8 cellular contexts compared by ENCODE assay signal in genomic region chr12:53046655-53047220, GRCh38. TPM values are rescaled to one million over a fixed set of nuclear protein-coding genes. Genes with fewer than 3 reads are reported as not detected.
DNase-seq lines count a peak whose midpoint lies in the region; ATAC-seq and TF ChIP-seq lines count a peak whose summit lies in the region.

No MANE protein-coding gene starts in this region.

- H3K27me3 Mint-ChIP-seq in progenitor cell of endocrine pancreas, result peaks cover 2% of the 10 kb centered on the region

- H3K9me3 Mint-ChIP-seq in progenitor cell of endocrine pancreas (ENCODE audit: low read depth), result no peaks in the 10 kb centered on the region

- intact Hi-C loops in right cardiac atrium (cut with DNase I), result no loop called here

- peak overlapping the region; percentile 93 for H3K4me3 Mint-ChIP-seq in progenitor cell of endocrine pancreas (ENCODE audit: low read depth)

- in situ Hi-C loops in astrocyte of the cerebellum (cut with HindIII; ENCODE audit: low sequenced_read_pairs) (no loop called here), ACHN (cut with HindIII; ENCODE audit: low pct_ligation_motif_present, low pct_unique_long_range_greater_than_20kb, low sequenced_read_pairs) (no loop called here)

- DNase-seq in AG10803 (ENCODE audit: low read depth) (peak; percentile 96), RPMI7951 (ENCODE audit: low read depth) (peak; percentile 87), astrocyte of the cerebellum (ENCODE audit: low read depth) (peak; percentile 35), right cardiac atrium (peak; percentile 93 to 97 (median 97)), progenitor cell of endocrine pancreas (ENCODE audit: low spot score, unreplicated experiment) (no peak), ACHN (no peak)

- peaks cover 42% of the 10 kb centered on the region for H3K4me1 Mint-ChIP-seq in progenitor cell of endocrine pancreas (ENCODE audit: low read depth)

- H3K27ac ChIP-seq in right cardiac atrium (ENCODE audit: low read length), result peak overlapping the region; percentile 98

- ATAC-seq in GM19023 (IDR thresholded peaks at IDR 0.05; ENCODE audit: unreplicated experiment), result peak; percentile 40
- ATAC-seq in HG03457 (IDR thresholded peaks at IDR 0.05; ENCODE audit: unreplicated experiment), result peak; percentile 27
- peak; percentile 46 to 50 for ATAC-seq in right cardiac atrium

- no peaks in the 10 kb centered on the region for H3K9me3 ChIP-seq in right cardiac atrium (ENCODE audit: control insufficient read depth, low read length)

- H3K4me3 ChIP-seq in AG10803 (ENCODE audit: low read length) (peak overlapping the region; percentile 96), astrocyte of the cerebellum (ENCODE audit: low read depth, low read length) (peak overlapping the region; percentile 62), right cardiac atrium (ENCODE audit: low read length) (peak overlapping the region; percentile 72)

- H3K27me3 ChIP-seq in right cardiac atrium (ENCODE audit: control insufficient read depth, insufficient read depth), result no peaks in the 10 kb centered on the region

- TF ChIP-seq CTCF in AG10803 (conservative IDR thresholded peaks at IDR 0.05; ENCODE audit: low read length) (no peak), astrocyte of the cerebellum (IDR thresholded peaks at IDR 0.05; ENCODE audit: low read depth, low read length, missing control alignments) (no peak), progenitor cell of endocrine pancreas (IDR thresholded peaks at IDR 0.05; ENCODE audit: unreplicated experiment) (no peak)

- peaks cover 14% of the 10 kb centered on the region for H3K4me1 ChIP-seq in right cardiac atrium (ENCODE audit: control insufficient read depth, insufficient read depth, low read length)

- H3K36me3 Mint-ChIP-seq in progenitor cell of endocrine pancreas (ENCODE audit: insufficient read depth), result peaks cover 5% of the 10 kb centered on the region

- 1% methylated on average over 42 of the region's 44 CpGs for WGBS in right cardiac atrium

- peak overlapping the region; percentile 94 for H3K27ac Mint-ChIP-seq in progenitor cell of endocrine pancreas

RNA-seq across cellular contexts. Expression of gene TNS2, which starts 3.1 kb away (rescaled TPM):
- total RNA-seq in RPMI7951 (2014; rRNA removed; shearing (Covaris generic)), result 6.1 and 10.5 TPM in 2 replicates
- total RNA-seq in right cardiac atrium, result 100 to 1,000 TPM; 104 to 145 (median 116) TPM
- polyA plus RNA-seq in right cardiac atrium, result 155 TPM
- 6.6 and 7.3 TPM in 2 replicates for total RNA-seq in progenitor cell of endocrine pancreas

RNA-seq across cellular contexts. Expression of gene SPRYD3, which starts 32.5 kb away (rescaled TPM):
- total RNA-seq in RPMI7951 (2014; rRNA removed; shearing (Covaris generic)), result 10.6 and 16.7 TPM in 2 replicates
- total RNA-seq in right cardiac atrium, result 10 to 100 TPM; 40.8 to 59.6 (median 47.1) TPM
- polyA plus RNA-seq in right cardiac atrium, result 29.4 TPM
- 17.9 and 18.0 TPM in 2 replicates for total RNA-seq in progenitor cell of endocrine pancreas

RNA-seq across cellular contexts. Expression of gene EIF4B, which starts 40.5 kb away (rescaled TPM):
- total RNA-seq in RPMI7951 (2014; rRNA removed; shearing (Covaris generic)), result 321 and 337 TPM in 2 replicates
- total RNA-seq in right cardiac atrium, result 100 to 1,000 TPM; 391 to 552 (median 433) TPM
- 65.5 TPM for polyA plus RNA-seq in right cardiac atrium
- total RNA-seq in progenitor cell of endocrine pancreas, result 447 and 487 TPM in 2 replicates

RNA-seq across cellular contexts. Expression of gene IGFBP6, which starts 50.7 kb away (rescaled TPM):
- total RNA-seq in RPMI7951 (2014; rRNA removed; shearing (Covaris generic)), result 103 and 132 TPM in 2 replicates
- 100 to 1,000 TPM in 3 of 4 donors, 10 to 100 TPM in 1; 49.7 to 178 (median 146) TPM for total RNA-seq in right cardiac atrium
- 130 TPM for polyA plus RNA-seq in right cardiac atrium
- total RNA-seq in progenitor cell of endocrine pancreas, result 25.7 and 26.5 TPM in 2 replicates

RNA-seq across cellular contexts. Expression of gene SOAT2, which starts 56.5 kb away (rescaled TPM):
- not detected in 2 replicates for total RNA-seq in RPMI7951 (2014; rRNA removed; shearing (Covaris generic))
- total RNA-seq in right cardiac atrium (under 1 TPM in 2 of 4 donors, not detected in 2; 0.17 to 0.18 TPM), progenitor cell of endocrine pancreas (0.98 and 1.1 TPM in 2 replicates)
- 0.07 TPM for polyA plus RNA-seq in right cardiac atrium

Comparison
In these comparisons a context has a peak if more than half of its experiments do, and no peak if none do; other contexts are left out.
1. DNase-seq: peak in AG10803 (single experiment), RPMI7951 (single experiment), astrocyte of the cerebellum (single experiment) and right cardiac atrium (3 of 3); none in progenitor cell of endocrine pancreas (single experiment) and ACHN (single experiment).
2. Peak in every context shown above with its lines, with median percentiles within 50 percentile points of each other: H3K4me3 ChIP-seq and ATAC-seq.